26 cellular contexts compared by ENCODE assay signal in genomic region chr4:732911-733630, GRCh38. TPM values are rescaled to one million over a fixed set of nuclear protein-coding genes. Genes with fewer than 3 reads are reported as not detected.
A peak's percentile ranks its signal among the peaks of the same experiment; 100 is the strongest.
DNase-seq lines count a peak whose midpoint lies in the region; ATAC-seq and TF ChIP-seq lines count a peak whose summit lies in the region.
"Had no signal": no experiment of that assay in that cellular context is flagged by ENCODE, and none has a peak within 500 bp of the region (broad histone marks: within the 10 kb centered on the region; RNA-seq: fewer than 3 reads in every experiment).

No MANE protein-coding gene starts in this region.

- H3K4me1 Mint-ChIP-seq in stimulated activated effector memory CD8-positive, alpha-beta T cell treated with anti-CD3 and anti-CD28 coated beads, Interleukin-12 subunit alpha, Interleukin-12 subunit beta, amount 100 ng/mL, for 72 hours: peaks cover 2% of the 10 kb centered on the region
- H3K4me1 Mint-ChIP-seq: activated CD4-positive, alpha-beta T cell treated with anti-CD3 and anti-CD28 coated beads, Interleukin-2, amount 10 ng/mL, durations not matched to agents 24 days and 14 days had no signal

- no peak for TF ChIP-seq CTCF in RWPE2 (IDR thresholded peaks at IDR 0.05; ENCODE audit: poor library complexity, severe bottlenecking)

- H3K9me3 Mint-ChIP-seq in stimulated activated effector memory CD8-positive, alpha-beta T cell treated with anti-CD3 and anti-CD28 coated beads, Interleukin-12 subunit alpha, Interleukin-12 subunit beta, amount 100 ng/mL, for 72 hours: no peaks in the 10 kb centered on the region
- H3K9me3 Mint-ChIP-seq: activated CD4-positive, alpha-beta T cell treated with anti-CD3 and anti-CD28 coated beads, Interleukin-2, amount 10 ng/mL, durations not matched to agents 24 days and 14 days; activated naive CD4-positive, alpha-beta T cell treated with anti-CD3 and anti-CD28 coated beads, Interleukin-2, amount 50 U/mL, for 24 hours; activated T-helper 1 cell treated with anti-CD3 and anti-CD28 coated beads, Interleukin-12 subunit alpha, Interleukin-12 subunit beta, Interleukin-2, Interleukin-4 antibody, amounts not matched to agents 30 ng/mL and 10 ng/mL and 1 ng/mL, durations not matched to agents 14 hours and 24 hours and 36 hours; CD4-positive, alpha-beta T cell; stimulated activated naive CD8-positive, alpha-beta T cell treated with anti-CD3 and anti-CD28 coated beads, Interleukin-15, Interleukin-2, amounts not matched to agents 100 ng/mL and 50 ng/mL, for 24 hours had no signal

- peaks cover 45% of the 10 kb centered on the region for H3K36me3 Mint-ChIP-seq in stimulated activated effector memory CD8-positive, alpha-beta T cell treated with anti-CD3 and anti-CD28 coated beads, Interleukin-12 subunit alpha, Interleukin-12 subunit beta, amount 100 ng/mL, for 72 hours

- intact Hi-C loops in right cardiac atrium (cut with DNase I): no loop called here

- H3K4me1 ChIP-seq in RWPE2 (ENCODE audit: insufficient read depth, poor library complexity, severe bottlenecking) (no peaks in the 10 kb centered on the region), right cardiac atrium (ENCODE audit: control insufficient read depth, insufficient read depth, low read length) (no peaks in the 10 kb centered on the region)
- H3K4me1 ChIP-seq: HAP-1, Peyer's patch, tibial artery had no signal

- H3K27me3 ChIP-seq in RWPE2 (ENCODE audit: insufficient read depth, poor library complexity, severe bottlenecking): no peaks in the 10 kb centered on the region
- H3K27me3 ChIP-seq in right cardiac atrium (ENCODE audit: control insufficient read depth, insufficient read depth): no peaks in the 10 kb centered on the region
- H3K27me3 ChIP-seq in MG63: no peaks in the 10 kb centered on the region
- H3K27me3 ChIP-seq: hepatocyte, Peyer's patch, spleen, tibial artery had no signal

- peak overlapping the region; percentile 43 for H3K27ac Mint-ChIP-seq in stimulated activated effector memory CD8-positive, alpha-beta T cell treated with anti-CD3 and anti-CD28 coated beads, Interleukin-12 subunit alpha, Interleukin-12 subunit beta, amount 100 ng/mL, for 72 hours
- H3K27ac Mint-ChIP-seq: activated CD4-positive, alpha-beta T cell treated with anti-CD3 and anti-CD28 coated beads, Interleukin-2, amount 10 ng/mL, durations not matched to agents 24 days and 14 days; activated naive CD4-positive, alpha-beta T cell treated with anti-CD3 and anti-CD28 coated beads, Interleukin-2, amount 50 U/mL, for 24 hours; activated T-helper 1 cell treated with anti-CD3 and anti-CD28 coated beads, Interleukin-12 subunit alpha, Interleukin-12 subunit beta, Interleukin-2, Interleukin-4 antibody, amounts not matched to agents 30 ng/mL and 10 ng/mL and 1 ng/mL, durations not matched to agents 14 hours and 24 hours and 36 hours; CD4-positive, alpha-beta T cell; stimulated activated naive CD8-positive, alpha-beta T cell treated with anti-CD3 and anti-CD28 coated beads, Interleukin-15, Interleukin-2, amounts not matched to agents 100 ng/mL and 50 ng/mL, for 24 hours had no signal

- no peaks in the 10 kb centered on the region for H3K9me3 ChIP-seq in RWPE2 (ENCODE audit: severe bottlenecking)
- H3K9me3 ChIP-seq in right cardiac atrium (ENCODE audit: control insufficient read depth, low read length): no peaks in the 10 kb centered on the region
- no peaks in the 10 kb centered on the region for H3K9me3 ChIP-seq in MG63
- H3K9me3 ChIP-seq: HAP-1, Peyer's patch, spleen, tibial artery had no signal

- H3K27ac ChIP-seq in RWPE2 (ENCODE audit: poor library complexity, severe bottlenecking) (no peak overlapping the region), right cardiac atrium (ENCODE audit: low read length) (no peak overlapping the region)
- H3K27ac ChIP-seq: hepatocyte, HL-60, Peyer's patch, SK-N-MC, spleen, tibial artery had no signal

- no peak overlapping the region for H3K4me3 Mint-ChIP-seq in stimulated activated effector memory CD8-positive, alpha-beta T cell treated with anti-CD3 and anti-CD28 coated beads, Interleukin-12 subunit alpha, Interleukin-12 subunit beta, amount 100 ng/mL, for 72 hours
- H3K4me3 Mint-ChIP-seq: activated CD4-positive, alpha-beta T cell treated with anti-CD3 and anti-CD28 coated beads, Interleukin-2, amount 10 ng/mL, durations not matched to agents 24 days and 14 days; activated naive CD4-positive, alpha-beta T cell treated with anti-CD3 and anti-CD28 coated beads, Interleukin-2, amount 50 U/mL, for 24 hours; activated T-helper 1 cell treated with anti-CD3 and anti-CD28 coated beads, Interleukin-12 subunit alpha, Interleukin-12 subunit beta, Interleukin-2, Interleukin-4 antibody, amounts not matched to agents 30 ng/mL and 10 ng/mL and 1 ng/mL, durations not matched to agents 14 hours and 24 hours and 36 hours; CD4-positive, alpha-beta T cell; stimulated activated naive CD8-positive, alpha-beta T cell treated with anti-CD3 and anti-CD28 coated beads, Interleukin-15, Interleukin-2, amounts not matched to agents 100 ng/mL and 50 ng/mL, for 24 hours had no signal

- DNase-seq in RWPE2 (ENCODE audit: low spot score) (peak; percentile 63), right cardiac atrium (peak in 2 of 3 donors; percentile 62 to 73), MG63 (no peak), NCI-H774 (lab: John Stamatoyannopoulos, UW) (no peak)
- DNase-seq in stimulated activated effector memory CD8-positive, alpha-beta T cell treated with anti-CD3 and anti-CD28 coated beads, Interleukin-12 subunit alpha, Interleukin-12 subunit beta, amount 100 ng/mL, for 72 hours (ENCODE audit: low spot score in 2 of 2): no peak
- DNase-seq: activated CD4-positive, alpha-beta T cell treated with anti-CD3 and anti-CD28 coated beads, Interleukin-2, amount 10 ng/mL, durations not matched to agents 24 days and 14 days; anterior cingulate cortex; caudate nucleus; CD4-positive, alpha-beta T cell; DMS 273 treated with DMSO at 0.1 percent for 48 hours; nucleus accumbens; Peyer's patch; spleen; stimulated activated CD4-positive, alpha-beta T cell treated with anti-CD3 and anti-CD28 coated beads, Interleukin-4, amount 100 ng/mL, for 24 hours; T-helper 2 cell; tibial artery had no signal

- H3K36me3 ChIP-seq in RWPE2 (ENCODE audit: low read depth) (peaks cover 49% of the 10 kb centered on the region), MG63 (peaks cover 2% of the 10 kb centered on the region; the same call in 1 of the 2 replicates)

- 79% methylated on average over 32 of the region's 32 CpGs for WGBS in right cardiac atrium

- ATAC-seq in RWPE2 (ENCODE audit: low read depth): no peak
- ATAC-seq in right cardiac atrium: peak; percentile 30 to 46
- no peak for ATAC-seq in stimulated activated effector memory CD8-positive, alpha-beta T cell treated with anti-CD3 and anti-CD28 coated beads, Interleukin-12 subunit alpha, Interleukin-12 subunit beta, amount 100 ng/mL, for 72 hours
- no peak for ATAC-seq in GM19035 (IDR thresholded peaks at IDR 0.05; ENCODE audit: unreplicated experiment)

- H3K4me3 ChIP-seq in RWPE2 (ENCODE audit: severe bottlenecking) (no peak overlapping the region), right cardiac atrium (ENCODE audit: low read length) (no peak overlapping the region), MG63 (no peak overlapping the region)
- H3K4me3 ChIP-seq: HAP-1, hepatocyte, Peyer's patch, SK-N-MC, spleen, tibial artery had no signal

RNA-seq across cellular contexts. Expression of gene PCGF3, which starts 27.4 kb away (rescaled TPM):
- total RNA-seq in right cardiac atrium: 10 to 100 TPM; 25.0 to 28.6 (median 26.4) TPM
- polyA plus RNA-seq in right cardiac atrium: 30.1 TPM
- total RNA-seq in MG63 (2014; rRNA removed; shearing (Covaris generic); ENCODE audit: low replicate concordance): 9.9 and 25.5 TPM in 2 replicates

RNA-seq across cellular contexts. Expression of gene SLC49A3, which starts 44.1 kb away (rescaled TPM):
- total RNA-seq in right cardiac atrium: 10 to 100 TPM; 13.7 to 19.5 (median 16.9) TPM
- 10.6 TPM for polyA plus RNA-seq in right cardiac atrium
- 0.49 TPM in 1 of 2 replicates, not detected in the other for total RNA-seq in MG63 (2014; rRNA removed; shearing (Covaris generic); ENCODE audit: low replicate concordance)
- total RNA-seq: G401, NCI-H460 had no signal

RNA-seq across cellular contexts. Expression of gene MYL5, which starts 58.7 kb away (rescaled TPM):
- 1 to 10 TPM; 4.0 to 6.0 (median 4.7) TPM for total RNA-seq in right cardiac atrium
- 3.8 TPM for polyA plus RNA-seq in right cardiac atrium
- total RNA-seq in MG63 (2014; rRNA removed; shearing (Covaris generic); ENCODE audit: low replicate concordance): 1.2 TPM in 1 of 2 replicates, not detected in the other

RNA-seq across cellular contexts. Expression of gene ATP5ME, which starts 59.0 kb away (rescaled TPM):
- 100 to 1,000 TPM; 689 to 911 (median 734) TPM for total RNA-seq in right cardiac atrium
- polyA plus RNA-seq in right cardiac atrium: 1,352 TPM
- total RNA-seq in MG63 (2014; rRNA removed; shearing (Covaris generic); ENCODE audit: low replicate concordance): 183 TPM in 1 of 2 replicates, not detected in the other

Comparison
In these comparisons a context has a peak if more than half of its experiments do, and no peak if none do; other contexts are left out.
1. ATAC-seq: peak in right cardiac atrium (2 of 2); none in RWPE2 (single experiment), stimulated activated effector memory CD8-positive, alpha-beta T cell treated with anti-CD3 and anti-CD28 coated beads, Interleukin-12 subunit alpha, Interleukin-12 subunit beta, amount 100 ng/mL, for 72 hours (single experiment) and GM19035 (single experiment).
2. DNase-seq: peak in RWPE2 (single experiment) and right cardiac atrium (2 of 3); none in stimulated activated effector memory CD8-positive, alpha-beta T cell treated with anti-CD3 and anti-CD28 coated beads, Interleukin-12 subunit alpha, Interleukin-12 subunit beta, amount 100 ng/mL, for 72 hours (0 of 2), MG63 (single experiment) and NCI-H774 (single experiment).